1 cellular context compared by ENCODE assay signal in genomic region chr6:63452117-63452516, GRCh38.
TF ChIP-seq lines count a peak whose summit lies in the region.

No MANE protein-coding gene starts in this region.

TF ChIP-seq in HepG2, 621 proteins besides CTCF, POLR2A, EP300 and RAD21 (continued from another document and continues in another):
- TF ChIP-seq ZBTB40 (IDR thresholded peaks at IDR 0.05): peak; percentile 52; the same call in 1 of the 2 replicates
- peak; percentile 95 for TF ChIP-seq ZBTB40 (CRISPR knock-in tag; IDR thresholded peaks at IDR 0.05)
- TF ChIP-seq ATF2 (CRISPR knock-in tag; IDR thresholded peaks at IDR 0.05): peak; percentile 81
- no peak for TF ChIP-seq ZNF75D (CRISPR knock-in tag; IDR thresholded peaks at IDR 0.05; ENCODE audit: borderline replicate concordance)
- TF ChIP-seq ZC3H13 (CRISPR knock-in tag; IDR thresholded peaks at IDR 0.05): no peak
- TF ChIP-seq MEF2D (CRISPR knock-in tag; IDR thresholded peaks at IDR 0.05): peak; percentile 56; the same call in 1 of the 2 replicates
- TF ChIP-seq HOXA5 (CRISPR knock-in tag; IDR thresholded peaks at IDR 0.05): peak; percentile 79; the same call in 1 of the 2 replicates
- TF ChIP-seq ZNF160 (CRISPR knock-in tag; IDR thresholded peaks at IDR 0.05): no peak
- 0 out of 2 replicates have a peak, but pooled peaks have one; percentile 16 for TF ChIP-seq ZNF263 (CRISPR knock-in tag; IDR thresholded peaks at IDR 0.05)
- 0 out of 2 replicates have a peak, but pooled peaks have one; percentile 70 for TF ChIP-seq ZMYM2 (CRISPR knock-in tag; IDR thresholded peaks at IDR 0.05)
- TF ChIP-seq PHF21A (CRISPR knock-in tag; IDR thresholded peaks at IDR 0.05): peak; percentile 66; the same call in 1 of the 2 replicates
- TF ChIP-seq FOXJ3 (CRISPR knock-in tag; IDR thresholded peaks at IDR 0.05; ENCODE audit: borderline replicate concordance): peak; percentile 93; the same call in 1 of the 2 replicates
- TF ChIP-seq ZNF496 (CRISPR knock-in tag; IDR thresholded peaks at IDR 0.05; ENCODE audit: insufficient replicate concordance): no peak
- TF ChIP-seq TRIM24 (CRISPR knock-in tag; IDR thresholded peaks at IDR 0.05): no peak
- peak; percentile 76; the same call in 1 of the 2 replicates for TF ChIP-seq ZNF609 (CRISPR knock-in tag; IDR thresholded peaks at IDR 0.05; ENCODE audit: borderline replicate concordance)
- no peak for TF ChIP-seq ZNF18 (CRISPR knock-in tag; IDR thresholded peaks at IDR 0.05; ENCODE audit: insufficient replicate concordance)
- no peak for TF ChIP-seq ZNF83 (CRISPR knock-in tag; IDR thresholded peaks at IDR 0.05; ENCODE audit: borderline replicate concordance)
- TF ChIP-seq DNMT3B (CRISPR knock-in tag; conservative IDR thresholded peaks at IDR 0.05): no peak
- no peak for TF ChIP-seq TP53 (CRISPR knock-in tag; conservative IDR thresholded peaks at IDR 0.05)
- 0 out of 2 replicates have a peak, but pooled peaks have one; percentile 67 for TF ChIP-seq KDM3A (CRISPR knock-in tag; IDR thresholded peaks at IDR 0.05; ENCODE audit: low read depth)
- TF ChIP-seq ZNF503 (CRISPR knock-in tag; IDR thresholded peaks at IDR 0.05): peak; percentile 62; the same call in 1 of the 2 replicates
- TF ChIP-seq NR0B2 (CRISPR knock-in tag; IDR thresholded peaks at IDR 0.05): no peak
- TF ChIP-seq TFDP2 (CRISPR knock-in tag; IDR thresholded peaks at IDR 0.05): 0 out of 2 replicates have a peak, but pooled peaks have one; percentile 25
- TF ChIP-seq RBFOX2 (IDR thresholded peaks at IDR 0.05; ENCODE audit: low read depth, low read length): peak; percentile 35; the same call in 1 of the 2 replicates
- peak; percentile 52; the same call in 1 of the 2 replicates for TF ChIP-seq PATZ1 (CRISPR knock-in tag; IDR thresholded peaks at IDR 0.05)
